Comparison of ENCODE assay signal across 14 cellular contexts in the genomic region with DNA sequence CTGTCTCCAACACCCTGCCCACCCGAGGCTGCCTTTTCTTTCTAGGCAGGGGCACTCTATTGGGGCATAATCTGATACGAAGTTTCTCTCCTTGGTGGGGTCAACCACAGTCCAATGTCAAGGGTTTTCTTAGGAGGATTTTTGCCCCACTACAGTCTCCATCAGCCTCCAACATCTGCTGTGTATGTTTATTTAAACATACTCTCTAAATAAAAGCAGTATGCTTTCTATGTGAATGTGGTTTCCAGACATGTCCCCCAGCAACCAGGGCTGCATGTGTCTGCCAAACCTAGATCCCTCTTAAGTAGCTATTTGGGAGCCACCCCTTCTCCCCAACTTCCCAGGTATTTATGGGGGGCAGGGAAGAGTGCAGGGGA.
DNase-seq lines count a peak whose midpoint lies in the region; ATAC-seq, FAIRE-seq and TF ChIP-seq lines count a peak whose summit lies in the region.
"Had no signal": no experiment of that assay in that cellular context is flagged by ENCODE, and none has a peak within 500 bp of the region (broad histone marks: within the 10 kb centered on the region; RNA-seq: fewer than 3 reads in every experiment).

No MANE protein-coding gene starts in this region.

- TF ChIP-seq CTCF in GM23338 (conservative IDR thresholded peaks at IDR 0.05; ENCODE audit: low read depth in 2 of 2) (no peak), VCaP (conservative IDR thresholded peaks at IDR 0.05) (no peak), keratinocyte (optimal IDR thresholded peaks at IDR 0.05 in 1 of 3, IDR thresholded peaks at IDR 0.05 in 1 of 3, conservative IDR thresholded peaks at IDR 0.05 in 1 of 3; ENCODE audit: extremely low read depth in 1 of 3, insufficient read depth in 2 of 3, low read length in 3 of 3) (no peak)

- H2AFZ ChIP-seq in GM23338, result peak overlapping the region; percentile 67
- H2AFZ ChIP-seq in keratinocyte (ENCODE audit: control insufficient read depth, low read length), result no peak overlapping the region

- no peak overlapping the region for H3K27ac Mint-ChIP-seq in GM23338
- H3K27ac Mint-ChIP-seq: activated naive CD8-positive, alpha-beta T cell treated with anti-CD3 and anti-CD28 coated beads, Interleukin-2, amount 10 ng/mL, durations not matched to agents 7 days and 5 days; stimulated activated naive B cell treated with anti-CD40 and anti-IgM and Interleukin-4, amounts not matched to agents 10 μg/mL and 1 μg/mL and 100 μg/mL, for 72 hours had no signal

- no peaks in the 10 kb centered on the region for H3K36me3 Mint-ChIP-seq in GM23338 (ENCODE audit: low read depth)
- H3K36me3 Mint-ChIP-seq: activated naive CD8-positive, alpha-beta T cell treated with anti-CD3 and anti-CD28 coated beads, Interleukin-2, amount 10 ng/mL, durations not matched to agents 7 days and 5 days; CD14-positive monocyte; stimulated activated naive B cell treated with anti-CD40 and anti-IgM and Interleukin-4, amounts not matched to agents 10 μg/mL and 1 μg/mL and 100 μg/mL, for 72 hours had no signal

- H3K27me3 Mint-ChIP-seq in GM23338 (ENCODE audit: insufficient read depth, low read depth, poor library complexity), result no peaks in the 10 kb centered on the region
- H3K27me3 Mint-ChIP-seq: stimulated activated naive B cell treated with anti-CD40 and anti-IgM and Interleukin-4, amounts not matched to agents 10 μg/mL and 1 μg/mL and 100 μg/mL, for 72 hours had no signal

- H3K36me3 ChIP-seq in GM23338 (ENCODE audit: insufficient read depth), result no peaks in the 10 kb centered on the region
- H3K36me3 ChIP-seq in keratinocyte (ENCODE audit: control insufficient read depth in 2 of 2, extremely low read depth in 1 of 2, insufficient read depth in 2 of 2, low read length in 2 of 2), result no peaks in the 10 kb centered on the region
- H3K36me3 ChIP-seq in skeletal muscle satellite cell (ENCODE audit: insufficient read depth, low read length), result no peaks in the 10 kb centered on the region
- H3K36me3 ChIP-seq: pancreas had no signal

- H3F3A ChIP-seq in GM23338 (replicated peaks; ENCODE audit: low read depth), result no peaks in the 10 kb centered on the region

- no peak overlapping the region for H3K4me3 Mint-ChIP-seq in GM23338
- H3K4me3 Mint-ChIP-seq: activated naive CD8-positive, alpha-beta T cell treated with anti-CD3 and anti-CD28 coated beads, Interleukin-2, amount 10 ng/mL, durations not matched to agents 7 days and 5 days; CD14-positive monocyte; stimulated activated naive B cell treated with anti-CD40 and anti-IgM and Interleukin-4, amounts not matched to agents 10 μg/mL and 1 μg/mL and 100 μg/mL, for 72 hours had no signal

- DNase-seq in GM23338 (ENCODE audit: low spot score) (no peak), keratinocyte (ENCODE audit: low read depth, low spot score) (no peak)
- DNase-seq: activated naive CD8-positive, alpha-beta T cell treated with anti-CD3 and anti-CD28 coated beads, Interleukin-2, amount 10 ng/mL, durations not matched to agents 7 days and 5 days; NCI-H187 treated with DMSO at 0.1 percent for 48 hours; stimulated activated CD4-positive, alpha-beta T cell treated with anti-CD3 and anti-CD28 coated beads, Interleukin-4, amount 100 ng/mL, for 1 hour; stimulated activated naive B cell treated with anti-CD40 and anti-IgM and Interleukin-4, amounts not matched to agents 10 μg/mL and 1 μg/mL and 100 μg/mL, for 72 hours had no signal

- FAIRE-seq in keratinocyte (lab: Jason Lieb, UNC), result no peak
- FAIRE-seq: pancreas had no signal

- no peaks in the 10 kb centered on the region for H3K9me1 ChIP-seq in keratinocyte (ENCODE audit: control insufficient read depth, extremely low read depth, insufficient read depth, low read length)

- no peak overlapping the region for H3K4me3 ChIP-seq in GM23338
- H3K4me3 ChIP-seq in keratinocyte (ENCODE audit: control insufficient read depth in 2 of 3, extremely low read depth in 1 of 3, insufficient read depth in 2 of 3, low read depth in 1 of 3, low read length in 3 of 3), result no peak overlapping the region
- H3K4me3 ChIP-seq in skeletal muscle satellite cell (ENCODE audit: low read length), result peak overlapping the region; percentile 58
- H3K4me3 ChIP-seq: pancreas had no signal

- no peaks in the 10 kb centered on the region for H4K20me1 ChIP-seq in GM23338 (replicated peaks; ENCODE audit: insufficient read depth)
- no peaks in the 10 kb centered on the region for H4K20me1 ChIP-seq in keratinocyte (ENCODE audit: control insufficient read depth, extremely low read depth, insufficient read depth, low read length)

- H3K9me3 ChIP-seq in keratinocyte (ENCODE audit: control insufficient read depth, low read depth, low read length), result no peaks in the 10 kb centered on the region
- no peaks in the 10 kb centered on the region for H3K9me3 ChIP-seq in skeletal muscle satellite cell (replicated peaks; ENCODE audit: low read length)
- H3K9me3 ChIP-seq: pancreas had no signal

- no peaks in the 10 kb centered on the region; the same call in 1 of the 2 replicates for H3K4me1 ChIP-seq in GM23338 (ENCODE audit: insufficient read depth)
- H3K4me1 ChIP-seq in keratinocyte (ENCODE audit: control insufficient read depth, extremely low read depth, insufficient read depth, low read length), result peaks cover 16% of the 10 kb centered on the region
- H3K4me1 ChIP-seq in skeletal muscle satellite cell (ENCODE audit: control insufficient read depth, insufficient read depth, low read length), result peaks cover 36% of the 10 kb centered on the region

- no peaks in the 10 kb centered on the region for H3K79me2 ChIP-seq in GM23338 (replicated peaks; ENCODE audit: insufficient read depth)
- H3K79me2 ChIP-seq in keratinocyte (ENCODE audit: control insufficient read depth, insufficient read depth, low read length), result no peaks in the 10 kb centered on the region

- H3K27ac ChIP-seq in GM23338 (ENCODE audit: low read depth) (no peak overlapping the region), VCaP (peak overlapping the region; percentile 51), keratinocyte (ENCODE audit: control insufficient read depth, insufficient read depth, low read length) (peak overlapping the region; percentile 80)

- H3K9ac ChIP-seq in keratinocyte (ENCODE audit: control insufficient read depth, extremely low read depth, insufficient read depth, low read length), result peak overlapping the region; percentile 0
- peak overlapping the region; percentile 39 for H3K9ac ChIP-seq in skeletal muscle satellite cell (ENCODE audit: low read depth, low read length)

- H3K9me2 ChIP-seq in GM23338 (ENCODE audit: insufficient read depth), result peaks cover 9% of the 10 kb centered on the region; the same call in 1 of the 2 replicates

- peaks cover 14% of the 10 kb centered on the region for H3K4me1 Mint-ChIP-seq in GM23338
- H3K4me1 Mint-ChIP-seq: activated naive CD8-positive, alpha-beta T cell treated with anti-CD3 and anti-CD28 coated beads, Interleukin-2, amount 10 ng/mL, durations not matched to agents 7 days and 5 days; stimulated activated naive B cell treated with anti-CD40 and anti-IgM and Interleukin-4, amounts not matched to agents 10 μg/mL and 1 μg/mL and 100 μg/mL, for 72 hours had no signal

- H3K27me3 ChIP-seq in GM23338 (ENCODE audit: insufficient read depth) (no peaks in the 10 kb centered on the region), keratinocyte (ENCODE audit: control insufficient read depth, extremely low read depth, insufficient read depth, low read length) (no peaks in the 10 kb centered on the region), skeletal muscle satellite cell (ENCODE audit: control insufficient read depth, insufficient read depth, low read length) (no peaks in the 10 kb centered on the region)
- H3K27me3 ChIP-seq: pancreas had no signal

- ATAC-seq in GM23338 (no peak), HG02885 (IDR thresholded peaks at IDR 0.05; ENCODE audit: poor library complexity, unreplicated experiment) (no peak), GM18873 (IDR thresholded peaks at IDR 0.05; ENCODE audit: low FRiP score, unreplicated experiment) (no peak), HG03097 (IDR thresholded peaks at IDR 0.05; ENCODE audit: low FRiP score, unreplicated experiment) (no peak), GM18868 (IDR thresholded peaks at IDR 0.05; ENCODE audit: unreplicated experiment) (no peak)
- ATAC-seq: stimulated activated naive B cell treated with anti-CD40 and anti-IgM and Interleukin-4, amounts not matched to agents 10 μg/mL and 1 μg/mL and 100 μg/mL, for 72 hours had no signal

- dilution Hi-C loops in keratinocyte (cut with MboI; ENCODE audit: extremely low pct_ligation_motif_present, low sequenced_read_pairs), result no loop called here

- H3K4me2 ChIP-seq in GM23338 (no peak overlapping the region), keratinocyte (ENCODE audit: control insufficient read depth, extremely low read depth, insufficient read depth, low read depth, low read length) (peak overlapping the region; percentile 63), skeletal muscle satellite cell (ENCODE audit: low read length) (peak overlapping the region; percentile 65)

- H3K9me3 Mint-ChIP-seq in GM23338, result no peaks in the 10 kb centered on the region
- H3K9me3 Mint-ChIP-seq: activated naive CD8-positive, alpha-beta T cell treated with anti-CD3 and anti-CD28 coated beads, Interleukin-2, amount 10 ng/mL, durations not matched to agents 7 days and 5 days; CD14-positive monocyte; stimulated activated naive B cell treated with anti-CD40 and anti-IgM and Interleukin-4, amounts not matched to agents 10 μg/mL and 1 μg/mL and 100 μg/mL, for 72 hours had no signal
